Comparison of ENCODE assay signal across 12 cellular contexts in genomic region chr6:14035448-14035847, GRCh38.
DNase-seq lines count a peak whose midpoint lies in the region; ATAC-seq and TF ChIP-seq lines count a peak whose summit lies in the region.
"Had no signal": no experiment of that assay in that cellular context is flagged by ENCODE, and none has a peak within 500 bp of the region (broad histone marks: within the 10 kb centered on the region; RNA-seq: fewer than 3 reads in every experiment).

No MANE protein-coding gene starts in this region.

- H3K36me3 ChIP-seq in HUES48 (ENCODE audit: control insufficient read depth, insufficient read depth, low read length) (no peaks in the 10 kb centered on the region), lower lobe of right lung (no peaks in the 10 kb centered on the region)

- no peak overlapping the region for H3K4me3 ChIP-seq in HUES48 (ENCODE audit: low read depth, low read length)
- H3K4me3 ChIP-seq in lower lobe of right lung, result no peak overlapping the region

- H3K4me1 ChIP-seq in HUES48 (ENCODE audit: control insufficient read depth, insufficient read depth, low read length) (peaks cover 20% of the 10 kb centered on the region), lower lobe of right lung (no peaks in the 10 kb centered on the region)

- H3K27me3 ChIP-seq in HUES48 (ENCODE audit: control insufficient read depth, insufficient read depth, low read length) (no peaks in the 10 kb centered on the region), lower lobe of right lung (ENCODE audit: low read depth) (no peaks in the 10 kb centered on the region)

- H3K9me3 ChIP-seq in HUES48 (ENCODE audit: control insufficient read depth, insufficient read depth, low read length) (no peaks in the 10 kb centered on the region), lower lobe of right lung (no peaks in the 10 kb centered on the region)

- H3K4me3 Mint-ChIP-seq in chondrocyte (ENCODE audit: unreplicated experiment), result no peak overlapping the region

- peak overlapping the region; percentile 10 for H3K27ac ChIP-seq in HUES48 (ENCODE audit: low read depth, low read length)
- H3K27ac ChIP-seq in lower lobe of right lung, result peak overlapping the region; percentile 5
- H3K27ac ChIP-seq: KMS-11 had no signal

- intact Hi-C loops in lower lobe of right lung (cut with DNase I), result no loop called here

- no peak overlapping the region for H3K9ac ChIP-seq in HUES48 (ENCODE audit: low read depth, low read length)
- H3K9ac ChIP-seq: KMS-11 had no signal

- DNase-seq in AG08396 (ENCODE audit: low spot score) (peak; percentile 86), chondrocyte (ENCODE audit: low spot score) (no peak), lower lobe of right lung (no peak), NCI-H82 treated with DMSO at 0.1 percent for 48 hours (lab: John Stamatoyannopoulos, UW; ENCODE audit: unreplicated experiment) (no peak), nucleus accumbens (lab: John Stamatoyannopoulos, UW) (no peak)
- DNase-seq: effector memory CD4-positive, alpha-beta T cell; NCI-H748 treated with DMSO at 0.1 percent for 48 hours had no signal

- no peaks in the 10 kb centered on the region for H3K36me3 Mint-ChIP-seq in chondrocyte (ENCODE audit: low read depth)

- ATAC-seq in lower lobe of right lung (peak; percentile 67 to 70), GM18858 (IDR thresholded peaks at IDR 0.05; ENCODE audit: unreplicated experiment) (no peak), HG02884 (IDR thresholded peaks at IDR 0.05; ENCODE audit: unreplicated experiment) (no peak)

- no peaks in the 10 kb centered on the region for H3K27me3 Mint-ChIP-seq in chondrocyte (ENCODE audit: low read depth)

- peaks cover 42% of the 10 kb centered on the region for H3K4me1 Mint-ChIP-seq in chondrocyte (ENCODE audit: low read depth)

- no peak for TF ChIP-seq CTCF in chondrocyte (IDR thresholded peaks at IDR 0.05)
- no peak for TF ChIP-seq CTCF in lower lobe of right lung (IDR thresholded peaks at IDR 0.05)

- H3K27ac Mint-ChIP-seq in chondrocyte (ENCODE audit: unreplicated experiment), result peak overlapping the region; percentile 86
- H3K27ac Mint-ChIP-seq: activated T-helper 2 cell treated with anti-CD3 and anti-CD28 coated beads, Interferon-gamma antibody, Interleukin-2, Interleukin-4, amounts not matched to agents 10 μg/mL and 5 μg/mL and 100 μg/mL, durations not matched to agents 14 hours and 24 hours and 36 hours had no signal

- H3K9me3 Mint-ChIP-seq in chondrocyte (ENCODE audit: low read depth), result peaks cover 10% of the 10 kb centered on the region
- H3K9me3 Mint-ChIP-seq: activated T-helper 2 cell treated with anti-CD3 and anti-CD28 coated beads, Interferon-gamma antibody, Interleukin-2, Interleukin-4, amounts not matched to agents 10 μg/mL and 5 μg/mL and 100 μg/mL, durations not matched to agents 14 hours and 24 hours and 36 hours had no signal

Comparison
In these comparisons a context has a peak if more than half of its experiments do, and no peak if none do; other contexts are left out.
1. ATAC-seq: peak in lower lobe of right lung (2 of 2); none in GM18858 (single experiment) and HG02884 (single experiment).